ENCODE assay signal across 8 cellular contexts in the genomic region with DNA sequence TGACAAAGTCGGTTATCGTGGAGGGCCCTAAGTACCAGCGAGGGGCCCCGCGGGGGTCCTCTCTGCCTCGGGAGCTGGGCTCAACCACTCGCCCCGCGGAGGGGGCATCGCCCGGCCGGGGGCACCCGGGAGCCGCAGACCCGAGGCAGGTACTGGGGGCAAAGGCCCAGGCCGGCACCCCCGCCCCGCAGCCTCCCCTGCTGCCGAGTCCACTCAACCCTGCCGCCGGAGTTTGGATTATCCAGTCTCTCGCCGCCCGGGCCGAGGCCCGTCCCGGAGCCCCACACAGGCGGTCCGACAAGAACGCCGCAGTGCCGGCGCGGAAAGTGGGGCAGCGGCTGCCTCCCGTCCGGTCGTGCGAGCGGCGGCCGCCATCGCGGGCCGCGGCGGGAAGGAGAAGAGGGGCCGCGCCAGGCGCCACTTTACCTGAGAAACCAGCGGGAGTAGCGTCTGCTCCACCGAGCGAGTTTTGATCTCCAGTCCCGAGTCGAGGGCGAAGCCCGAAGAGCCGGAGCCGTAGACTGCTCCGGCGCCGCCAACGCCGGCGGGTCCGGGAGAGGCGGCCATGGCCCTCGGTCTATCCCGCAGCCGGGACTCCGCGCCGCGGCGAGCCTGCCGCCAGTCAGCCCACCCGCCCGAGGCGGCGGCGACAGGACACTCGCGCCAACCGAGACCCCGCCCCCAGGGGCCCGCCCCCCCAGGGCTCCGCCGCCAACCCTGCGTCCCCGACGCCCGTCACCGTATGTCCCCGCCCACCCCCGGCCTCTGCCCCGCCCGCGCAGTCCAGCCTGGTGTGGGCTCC. TPM values are rescaled to one million over a fixed set of nuclear protein-coding genes. Genes with fewer than 3 reads are reported as not detected.
DNase-seq lines count a peak whose midpoint lies in the region; ATAC-seq and TF ChIP-seq lines count a peak whose summit lies in the region.

A gene with protein sequence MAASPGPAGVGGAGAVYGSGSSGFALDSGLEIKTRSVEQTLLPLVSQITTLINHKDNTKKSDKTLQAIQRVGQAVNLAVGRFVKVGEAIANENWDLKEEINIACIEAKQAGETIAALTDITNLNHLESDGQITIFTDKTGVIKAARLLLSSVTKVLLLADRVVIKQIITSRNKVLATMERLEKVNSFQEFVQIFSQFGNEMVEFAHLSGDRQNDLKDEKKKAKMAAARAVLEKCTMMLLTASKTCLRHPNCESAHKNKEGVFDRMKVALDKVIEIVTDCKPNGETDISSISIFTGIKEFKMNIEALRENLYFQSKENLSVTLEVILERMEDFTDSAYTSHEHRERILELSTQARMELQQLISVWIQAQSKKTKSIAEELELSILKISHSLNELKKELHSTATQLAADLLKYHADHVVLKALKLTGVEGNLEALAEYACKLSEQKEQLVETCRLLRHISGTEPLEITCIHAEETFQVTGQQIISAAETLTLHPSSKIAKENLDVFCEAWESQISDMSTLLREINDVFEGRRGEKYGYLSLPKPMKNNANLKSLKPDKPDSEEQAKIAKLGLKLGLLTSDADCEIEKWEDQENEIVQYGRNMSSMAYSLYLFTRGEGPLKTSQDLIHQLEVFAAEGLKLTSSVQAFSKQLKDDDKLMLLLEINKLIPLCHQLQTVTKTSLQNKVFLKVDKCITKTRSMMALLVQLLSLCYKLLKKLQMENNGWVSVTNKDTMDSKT (minus strand): TSS at position 624 of the 802 bp plus-strand sequence. CDS start 57 bp downstream, at position 567.

- H3K36me3 ChIP-seq in WERI-Rb-1 (peaks cover 27% of the 10 kb centered on the region), breast epithelium (no peaks in the 10 kb centered on the region)

- peak; percentile 76 for DNase-seq in DMS153 (lab: John Stamatoyannopoulos, UW)
- no peak for DNase-seq in DMS153 treated with DMSO at 0.1 percent for 48 hours (lab: John Stamatoyannopoulos, UW; ENCODE audit: unreplicated experiment)
- peak; percentile 43 to 76 for DNase-seq in NCI-H187 (lab: John Stamatoyannopoulos, UW)
- peak; percentile 99 for DNase-seq in WERI-Rb-1
- peak; percentile 91 for DNase-seq in breast epithelium (ENCODE audit: low spot score in 2 of 2)
- peak; percentile 99 for DNase-seq in iPS-NIHi7 (ENCODE audit: extremely low spot score)
- peak; percentile 79 for DNase-seq in stimulated activated CD4-positive, alpha-beta T cell treated with anti-CD3 and anti-CD28 coated beads, Interleukin-12 subunit alpha, Interleukin-12 subunit beta, amount 100 ng/mL, for 4 hours

- intact Hi-C loops in breast epithelium (cut with DNase I; ENCODE audit: low total_unique reads) = no loop called here

- peak within 1 kb of the TSS; percentile 90 for H3K4me3 ChIP-seq in WERI-Rb-1 (ENCODE audit: low read depth, low read length)
- H3K4me3 ChIP-seq in breast epithelium = peak within 1 kb of the TSS; percentile 86 to 97 (median 88)

- ATAC-seq in HG02885 (IDR thresholded peaks at IDR 0.05; ENCODE audit: poor library complexity, unreplicated experiment) = peak; percentile 74

- TF ChIP-seq CTCF in WERI-Rb-1 (IDR thresholded peaks at IDR 0.05; ENCODE audit: low read depth, low read length) (no peak), breast epithelium (IDR thresholded peaks at IDR 0.05) (no peak)

- H3K27me3 ChIP-seq in WERI-Rb-1 (ENCODE audit: insufficient read depth, low read depth, severe bottlenecking) (no peaks in the 10 kb centered on the region), breast epithelium (no peaks in the 10 kb centered on the region)

- no peaks in the 10 kb centered on the region for H3K9me3 ChIP-seq in WERI-Rb-1 (ENCODE audit: severe bottlenecking)
- no peaks in the 10 kb centered on the region for H3K9me3 ChIP-seq in breast epithelium

- H3K4me1 ChIP-seq in breast epithelium = peaks cover 0 to 4% of the 10 kb centered on the region in 2 donors

- TF ChIP-seq POLR2A in breast epithelium (IDR thresholded peaks at IDR 0.05) = no peak

- peak within 1 kb of the TSS; percentile 97 for H3K27ac ChIP-seq in WERI-Rb-1
- H3K27ac ChIP-seq in breast epithelium = peak within 1 kb of the TSS; percentile 93 to 96

RNA-seq across cellular contexts. Expression of the gene that starts here (rescaled TPM):
- 10 to 100 TPM; 25.0 to 29.2 (median 25.6) TPM for total RNA-seq in breast epithelium
